Comparison of ENCODE assay signal across 9 cellular contexts in the genomic region with DNA sequence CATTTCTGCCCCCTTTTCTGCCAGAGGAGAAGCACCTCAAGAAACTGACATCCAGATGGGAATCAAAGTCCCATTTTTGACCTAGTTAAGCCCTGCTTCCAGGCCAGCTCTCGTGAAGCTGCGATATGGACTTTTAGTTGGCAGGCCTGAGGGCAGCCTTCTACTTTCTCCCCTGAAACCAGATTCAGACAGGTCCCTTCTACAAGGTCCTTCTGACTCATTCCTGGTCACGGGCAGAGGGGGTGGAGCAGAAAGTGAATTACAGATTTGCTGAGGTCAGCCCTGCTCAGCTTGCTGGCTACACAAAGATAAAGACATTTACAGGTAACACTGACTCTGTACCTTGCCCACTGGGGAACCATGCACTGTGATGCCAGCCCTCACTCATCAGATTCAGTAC. TPM values are rescaled to one million over a fixed set of nuclear protein-coding genes. Genes with fewer than 3 reads are reported as not detected.
DNase-seq lines count a peak whose midpoint lies in the region; ATAC-seq and TF ChIP-seq lines count a peak whose summit lies in the region.
"Had no signal": no experiment of that assay in that cellular context is flagged by ENCODE, and none has a peak within 500 bp of the region (broad histone marks: within the 10 kb centered on the region; RNA-seq: fewer than 3 reads in every experiment).

No MANE protein-coding gene starts in this region.

- H3K27me3 ChIP-seq in uterus (no peaks in the 10 kb centered on the region), left ventricle myocardium inferior (ENCODE audit: low read depth) (peaks cover 16% of the 10 kb centered on the region)

- H3K4me1 ChIP-seq in uterus (no peaks in the 10 kb centered on the region), left ventricle myocardium inferior (peaks cover 21% of the 10 kb centered on the region)

- no peak for TF ChIP-seq POLR2A in uterus (IDR thresholded peaks at IDR 0.05)

- no peak overlapping the region for H3K4me3 ChIP-seq in uterus
- no peak overlapping the region for H3K4me3 ChIP-seq in left ventricle myocardium inferior

- H3K9me3 ChIP-seq in uterus, result no peaks in the 10 kb centered on the region
- no peaks in the 10 kb centered on the region for H3K9me3 ChIP-seq in left ventricle myocardium inferior (replicated peaks)

- intact Hi-C loops in uterus (cut with DNase I; ENCODE audit: low total_unique reads) (no loop called here), left ventricle myocardium inferior (cut with micrococcal nuclease) (no loop called here)

- peak; percentile 42 for DNase-seq in stimulated activated CD4-positive, alpha-beta T cell treated with anti-CD3 and anti-CD28 coated beads, Interleukin-15, amount 100 ng/mL, for 24 hours
- DNase-seq in stimulated activated CD4-positive, alpha-beta T cell treated with anti-CD3 and anti-CD28 coated beads, Interleukin-4, amount 100 ng/mL, for 4 hours, result no peak
- DNase-seq in astrocyte of the hippocampus (ENCODE audit: low read depth, low spot score) (peak; percentile 61), left lobe of liver (ENCODE audit: low spot score) (peak; percentile 90), uterus (peak; percentile 26 to 43), left ventricle myocardium inferior (no peak), T-helper 1 cell (no peak)
- no peak for DNase-seq in NK-92 treated with Interleukin-12 subunit alpha and Interleukin-12 subunit beta, amount 100 ng/mL, for 24 hours (lab: John Stamatoyannopoulos, UW)
- DNase-seq: NCI-H774 had no signal

- no peak for TF ChIP-seq CTCF in uterus (IDR thresholded peaks at IDR 0.05)
- TF ChIP-seq CTCF in left ventricle myocardium inferior (IDR thresholded peaks at IDR 0.05; ENCODE audit: borderline replicate concordance), result no peak

- ATAC-seq in left lobe of liver, result peak; percentile 74

- no peaks in the 10 kb centered on the region for H3K36me3 ChIP-seq in uterus
- H3K36me3 ChIP-seq in left ventricle myocardium inferior, result no peaks in the 10 kb centered on the region

- peak overlapping the region; percentile 52 to 73 for H3K27ac ChIP-seq in uterus
- no peak overlapping the region for H3K27ac ChIP-seq in left ventricle myocardium inferior (replicated peaks)

RNA-seq across cellular contexts. Expression of a gene that starts 52.8 kb away (rescaled TPM):
- 37.3 TPM for total RNA-seq in left lobe of liver
- 10 to 100 TPM; 13.8 to 41.5 (median 20.3) TPM for total RNA-seq in uterus
- total RNA-seq in left ventricle myocardium inferior, result 15.0 TPM

Comparison
In these comparisons a context has a peak if more than half of its experiments do, and no peak if none do; other contexts are left out.
1. DNase-seq: peak in stimulated activated CD4-positive, alpha-beta T cell treated with anti-CD3 and anti-CD28 coated beads, Interleukin-15, amount 100 ng/mL, for 24 hours (single experiment), astrocyte of the hippocampus (single experiment), left lobe of liver (single experiment) and uterus (2 of 2); none in stimulated activated CD4-positive, alpha-beta T cell treated with anti-CD3 and anti-CD28 coated beads, Interleukin-4, amount 100 ng/mL, for 4 hours (0 of 2), left ventricle myocardium inferior (single experiment), T-helper 1 cell (0 of 5) and NK-92 treated with Interleukin-12 subunit alpha and Interleukin-12 subunit beta, amount 100 ng/mL, for 24 hours (single experiment).